Comparison of ENCODE assay signal across 14 cellular contexts in the genomic region with DNA sequence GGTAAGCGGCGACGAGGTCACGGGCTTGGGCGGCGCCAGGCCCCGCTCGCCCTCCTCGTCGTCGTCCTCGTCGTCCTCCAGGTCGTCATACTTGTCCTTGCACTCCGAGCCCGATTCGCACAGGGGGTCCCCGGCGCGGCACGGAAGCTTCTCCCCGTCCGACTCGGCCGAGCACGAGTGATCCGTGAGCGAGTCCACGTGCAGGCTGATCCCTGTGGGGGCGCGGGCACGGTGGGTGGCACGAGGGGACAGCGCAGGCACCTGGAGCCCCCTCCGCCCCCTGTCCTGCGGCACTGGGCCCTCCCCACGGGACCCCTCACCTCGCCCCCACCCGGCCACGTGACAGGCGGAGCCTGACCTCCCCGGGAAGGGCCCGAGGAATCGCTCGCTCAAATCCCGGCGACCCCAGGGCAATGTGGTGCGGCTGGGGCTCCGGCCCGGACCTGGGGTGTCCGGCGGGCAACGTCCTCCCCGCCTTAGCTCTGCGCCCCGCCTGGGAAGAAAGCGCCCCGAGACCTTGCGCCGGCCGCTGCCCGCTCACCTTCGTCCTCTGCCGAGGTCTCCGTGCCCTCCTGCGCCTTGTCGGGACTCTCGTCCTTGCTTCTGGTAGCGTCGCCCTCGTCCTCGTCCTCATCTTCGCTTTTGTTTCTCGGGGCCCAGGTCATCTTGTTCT. TPM values are rescaled to one million over a fixed set of nuclear protein-coding genes. Genes with fewer than 3 reads are reported as not detected.
A peak's percentile ranks its signal among the peaks of the same experiment; 100 is the strongest.
DNase-seq lines count a peak whose midpoint lies in the region; ATAC-seq and TF ChIP-seq lines count a peak whose summit lies in the region.
"Had no signal": no experiment of that assay in that cellular context is flagged by ENCODE, and none has a peak within 500 bp of the region (broad histone marks: within the 10 kb centered on the region; RNA-seq: fewer than 3 reads in every experiment).

No MANE protein-coding gene starts in this region.

- peak overlapping the region; percentile 77 for H3K27ac Mint-ChIP-seq in activated CD4-positive, alpha-beta T cell treated with anti-CD3 and anti-CD28 coated beads, Interleukin-2, amount 10 ng/mL, durations not matched to agents 24 days and 14 days
- H3K27ac Mint-ChIP-seq: natural killer cell had no signal

- peaks cover 3% of the 10 kb centered on the region for H3K4me1 Mint-ChIP-seq in activated CD4-positive, alpha-beta T cell treated with anti-CD3 and anti-CD28 coated beads, Interleukin-2, amount 10 ng/mL, durations not matched to agents 24 days and 14 days
- H3K4me1 Mint-ChIP-seq: natural killer cell had no signal

- H3K4me1 ChIP-seq in breast epithelium, result no peaks in the 10 kb centered on the region
- peaks cover 0 to 38% (median 28%) of the 10 kb centered on the region in 5 donors for H3K4me1 ChIP-seq in subcutaneous abdominal adipose tissue (ENCODE audit: control insufficient read depth in 5 of 5, insufficient read depth in 5 of 5, low read length in 5 of 5)

- no peak overlapping the region for H3K4me3 Mint-ChIP-seq in activated CD4-positive, alpha-beta T cell treated with anti-CD3 and anti-CD28 coated beads, Interleukin-2, amount 10 ng/mL, durations not matched to agents 24 days and 14 days
- H3K4me3 Mint-ChIP-seq: natural killer cell had no signal

- no peak for TF ChIP-seq CTCF in breast epithelium (IDR thresholded peaks at IDR 0.05)
- TF ChIP-seq CTCF in kidney epithelial cell (IDR thresholded peaks at IDR 0.05; ENCODE audit: insufficient read depth, low read length, poor library complexity, severe bottlenecking), result no peak

- no peak for TF ChIP-seq POLR2A in breast epithelium (IDR thresholded peaks at IDR 0.05)

- peak; percentile 42 for DNase-seq in activated CD4-positive, alpha-beta T cell treated with anti-CD3 and anti-CD28 coated beads, Interleukin-2, amount 10 ng/mL, durations not matched to agents 24 days and 14 days
- DNase-seq in activated CD4-positive, alpha-beta T cell treated with anti-CD3 and anti-CD28 coated beads, Interleukin-2, amount 50 U/mL, for 48 hours, result no peak
- DNase-seq in breast epithelium (ENCODE audit: low spot score in 2 of 2) (no peak), kidney epithelial cell (ENCODE audit: low read depth) (no peak), COR-L47 (lab: John Stamatoyannopoulos, UW) (no peak), RPMI8226 (no peak)
- DNase-seq: DMS153, natural killer cell, NCI-H1417 treated with DMSO at 0.1 percent for 48 hours, NCI-H69, Right ventricle myocardium superior had no signal

- H3K4me3 ChIP-seq in breast epithelium, result peak overlapping the region; percentile 60 to 98 (median 75)
- H3K4me3 ChIP-seq in kidney epithelial cell (ENCODE audit: low read depth, low read length), result peak overlapping the region; percentile 46
- H3K4me3 ChIP-seq in subcutaneous abdominal adipose tissue (ENCODE audit: low read depth in 1 of 5, low read length in 5 of 5), result peak overlapping the region in 3 of 5 donors; percentile 16 to 73 (median 59)
- H3K4me3 ChIP-seq: HAP-1 had no signal

- no peak for ATAC-seq in HG02623 (IDR thresholded peaks at IDR 0.05; ENCODE audit: unreplicated experiment)
- ATAC-seq: natural killer cell had no signal

- H3K9me3 Mint-ChIP-seq in activated CD4-positive, alpha-beta T cell treated with anti-CD3 and anti-CD28 coated beads, Interleukin-2, amount 10 ng/mL, durations not matched to agents 24 days and 14 days, result peaks cover 10% of the 10 kb centered on the region
- H3K9me3 Mint-ChIP-seq: natural killer cell had no signal

- H3K27me3 ChIP-seq in breast epithelium (peaks cover 0 to 3% of the 10 kb centered on the region in 2 donors), kidney epithelial cell (ENCODE audit: control insufficient read depth, insufficient read depth, low read length) (peaks cover 54% of the 10 kb centered on the region), subcutaneous abdominal adipose tissue (ENCODE audit: control insufficient read depth in 5 of 5, insufficient read depth in 4 of 5, low read length in 5 of 5) (peaks cover 0 to 27% (median 9%) of the 10 kb centered on the region in 5 donors)

- H3K9ac ChIP-seq in subcutaneous abdominal adipose tissue (ENCODE audit: low read length in 5 of 5), result no peak overlapping the region

- H3K9me3 ChIP-seq in breast epithelium (no peaks in the 10 kb centered on the region), subcutaneous abdominal adipose tissue (ENCODE audit: control insufficient read depth in 5 of 5, low read length in 5 of 5) (no peaks in the 10 kb centered on the region)

- peaks cover 58% of the 10 kb centered on the region for H3K27me3 Mint-ChIP-seq in activated CD4-positive, alpha-beta T cell treated with anti-CD3 and anti-CD28 coated beads, Interleukin-2, amount 10 ng/mL, durations not matched to agents 24 days and 14 days

- intact Hi-C loops in activated CD4-positive, alpha-beta T cell treated with anti-CD3 and anti-CD28 coated beads, Interleukin-2, amount 10 ng/mL, durations not matched to agents 24 days and 14 days (cut with micrococcal nuclease), result loop anchor here (5.0 kb wide), 1 partner anchor 853 kb away; no protein-coding TSS in a partner anchor
- intact Hi-C loops in breast epithelium (cut with DNase I; ENCODE audit: low total_unique reads), result loop anchor here (10.0 kb wide), 1 partner anchor 566 kb away; no protein-coding TSS in a partner anchor

- H3K27ac ChIP-seq in breast epithelium (peak overlapping the region; percentile 93 to 97), subcutaneous abdominal adipose tissue (ENCODE audit: low read depth, low read length) (no peak overlapping the region)

- H3K36me3 Mint-ChIP-seq in activated CD4-positive, alpha-beta T cell treated with anti-CD3 and anti-CD28 coated beads, Interleukin-2, amount 10 ng/mL, durations not matched to agents 24 days and 14 days (ENCODE audit: low read depth), result peaks cover 9% of the 10 kb centered on the region
- H3K36me3 Mint-ChIP-seq: natural killer cell had no signal

- H3K36me3 ChIP-seq in breast epithelium, result no peaks in the 10 kb centered on the region
- H3K36me3 ChIP-seq in kidney epithelial cell (ENCODE audit: control insufficient read depth, insufficient read depth, low read length), result no peaks in the 10 kb centered on the region
- H3K36me3 ChIP-seq in subcutaneous abdominal adipose tissue (ENCODE audit: control insufficient read depth in 5 of 5, insufficient read depth in 5 of 5, low read length in 5 of 5), result peaks cover 0 to 4% (median 0%) of the 10 kb centered on the region in 5 donors
- H3K36me3 ChIP-seq: HAP-1 had no signal

RNA-seq across cellular contexts. Expression of a gene that starts 2.5 kb away (rescaled TPM):
- total RNA-seq in activated CD4-positive, alpha-beta T cell treated with anti-CD3 and anti-CD28 coated beads, Interleukin-2, amount 10 ng/mL, durations not matched to agents 24 days and 14 days, result not detected in 2 replicates
- total RNA-seq in breast epithelium (10 to 100 TPM; 19.2 to 69.4 (median 26.2) TPM), kidney epithelial cell (2.8 and 5.5 TPM in 2 replicates)
- total RNA-seq: natural killer cell had no signal
